8 cellular contexts compared by ENCODE assay signal in the genomic region with DNA sequence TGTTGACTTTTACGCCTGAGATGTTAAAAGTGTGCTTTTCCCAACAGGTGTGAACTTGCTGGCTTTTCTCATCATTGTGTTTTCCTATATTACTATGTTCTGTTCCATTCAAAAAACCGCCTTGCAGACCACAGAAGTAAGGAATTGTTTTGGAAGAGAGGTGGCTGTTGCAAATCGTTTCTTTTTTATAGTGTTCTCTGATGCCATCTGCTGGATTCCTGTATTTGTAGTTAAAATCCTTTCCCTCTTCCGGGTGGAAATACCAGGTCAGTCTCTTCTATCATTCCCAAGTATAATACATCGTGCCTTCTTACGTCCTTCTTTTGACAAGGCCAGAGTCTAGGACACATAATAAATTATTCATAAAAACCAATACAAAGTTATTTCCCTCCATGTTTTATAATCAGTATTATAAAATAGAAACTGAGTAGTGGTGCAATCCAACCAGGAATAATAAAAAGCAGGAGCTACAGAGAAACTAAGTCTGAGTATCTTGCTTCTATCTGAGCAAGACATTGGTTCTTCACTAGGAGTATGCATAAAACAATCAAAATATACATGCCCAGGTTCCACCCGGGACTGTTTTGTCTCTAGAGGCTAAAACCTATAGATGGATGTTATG. TPM values are rescaled to one million over a fixed set of nuclear protein-coding genes. Genes with fewer than 3 reads are reported as not detected.
DNase-seq lines count a peak whose midpoint lies in the region; ATAC-seq and TF ChIP-seq lines count a peak whose summit lies in the region.

No MANE protein-coding gene starts in this region.

- DNase-seq in ELR (ENCODE audit: low read depth) (peak; percentile 80), NCI-H69 (lab: John Stamatoyannopoulos, UW) (peak; percentile 34), epidermal melanocyte (ENCODE audit: insufficient read length, low spot score) (peak; percentile 43), progenitor cell of endocrine pancreas (ENCODE audit: low spot score, unreplicated experiment) (no peak)
- DNase-seq in stimulated activated effector memory CD8-positive, alpha-beta T cell treated with anti-CD3 and anti-CD28 coated beads, Interleukin-12 subunit alpha, Interleukin-12 subunit beta, amount 100 ng/mL, for 72 hours (ENCODE audit: low spot score in 2 of 2) = no peak

- H3K4me3 Mint-ChIP-seq in progenitor cell of endocrine pancreas (ENCODE audit: low read depth) = no peak overlapping the region
- no peak overlapping the region for H3K4me3 Mint-ChIP-seq in stimulated activated effector memory CD8-positive, alpha-beta T cell treated with anti-CD3 and anti-CD28 coated beads, Interleukin-12 subunit alpha, Interleukin-12 subunit beta, amount 100 ng/mL, for 72 hours

- H3K9me3 Mint-ChIP-seq in progenitor cell of endocrine pancreas (ENCODE audit: low read depth) = no peaks in the 10 kb centered on the region
- H3K9me3 Mint-ChIP-seq in stimulated activated effector memory CD8-positive, alpha-beta T cell treated with anti-CD3 and anti-CD28 coated beads, Interleukin-12 subunit alpha, Interleukin-12 subunit beta, amount 100 ng/mL, for 72 hours = no peaks in the 10 kb centered on the region

- no peaks in the 10 kb centered on the region for H3K36me3 Mint-ChIP-seq in progenitor cell of endocrine pancreas (ENCODE audit: insufficient read depth)
- no peaks in the 10 kb centered on the region for H3K36me3 Mint-ChIP-seq in stimulated activated effector memory CD8-positive, alpha-beta T cell treated with anti-CD3 and anti-CD28 coated beads, Interleukin-12 subunit alpha, Interleukin-12 subunit beta, amount 100 ng/mL, for 72 hours

- no peaks in the 10 kb centered on the region for H3K4me1 Mint-ChIP-seq in progenitor cell of endocrine pancreas (ENCODE audit: low read depth)
- H3K4me1 Mint-ChIP-seq in stimulated activated effector memory CD8-positive, alpha-beta T cell treated with anti-CD3 and anti-CD28 coated beads, Interleukin-12 subunit alpha, Interleukin-12 subunit beta, amount 100 ng/mL, for 72 hours = peaks cover 7% of the 10 kb centered on the region

- no peak for ATAC-seq in stimulated activated effector memory CD8-positive, alpha-beta T cell treated with anti-CD3 and anti-CD28 coated beads, Interleukin-12 subunit alpha, Interleukin-12 subunit beta, amount 100 ng/mL, for 72 hours
- ATAC-seq in GM19035 (IDR thresholded peaks at IDR 0.05; ENCODE audit: unreplicated experiment) = no peak
- ATAC-seq in GM21723 (IDR thresholded peaks at IDR 0.05; ENCODE audit: unreplicated experiment) = no peak
- no peak for ATAC-seq in GM18909 (IDR thresholded peaks at IDR 0.05; ENCODE audit: poor library complexity, unreplicated experiment)

- no peak overlapping the region for H3K27ac Mint-ChIP-seq in progenitor cell of endocrine pancreas
- H3K27ac Mint-ChIP-seq in stimulated activated effector memory CD8-positive, alpha-beta T cell treated with anti-CD3 and anti-CD28 coated beads, Interleukin-12 subunit alpha, Interleukin-12 subunit beta, amount 100 ng/mL, for 72 hours = no peak overlapping the region

- peak; percentile 42 for TF ChIP-seq CTCF in progenitor cell of endocrine pancreas (IDR thresholded peaks at IDR 0.05; ENCODE audit: unreplicated experiment)

- peaks cover 6% of the 10 kb centered on the region for H3K27me3 Mint-ChIP-seq in progenitor cell of endocrine pancreas

RNA-seq across cellular contexts. Expression of gene RXFP2, which starts 57.9 kb away (rescaled TPM):
- not detected in 2 replicates for total RNA-seq in progenitor cell of endocrine pancreas

Comparison
In these comparisons a context has a peak if more than half of its experiments do, and no peak if none do; other contexts are left out.
1. DNase-seq: peak in ELR (single experiment), NCI-H69 (single experiment) and epidermal melanocyte (single experiment); none in progenitor cell of endocrine pancreas (single experiment) and stimulated activated effector memory CD8-positive, alpha-beta T cell treated with anti-CD3 and anti-CD28 coated beads, Interleukin-12 subunit alpha, Interleukin-12 subunit beta, amount 100 ng/mL, for 72 hours (0 of 2).